ENCODE assay signal across 2 cellular contexts in genomic region chr1:224084867-224085266, GRCh38.
TF ChIP-seq lines count a peak whose summit lies in the region.

No MANE protein-coding gene starts in this region.

TF ChIP-seq in IMR-90, 13 proteins besides CTCF, POLR2A, EP300 and RAD21:
- TF ChIP-seq NFE2L2 (IDR thresholded peaks at IDR 0.05; ENCODE audit: low read depth, low read length) (no peak), CEBPB (IDR thresholded peaks at IDR 0.05; ENCODE audit: low read depth, low read length) (0 out of 2 replicates have a peak, but pooled peaks have one; percentile 36)
TF ChIP-seq in IMR-90: peak in this region for 1.

TF ChIP-seq in H1, 55 proteins besides CTCF, POLR2A, EP300 and RAD21:
- TF ChIP-seq CHD7 (IDR thresholded peaks at IDR 0.05; ENCODE audit: insufficient replicate concordance, low read length), result no peak
- TF ChIP-seq RFX5 (IDR thresholded peaks at IDR 0.05; ENCODE audit: borderline replicate concordance, low read depth, low read length), result no peak
- TF ChIP-seq CEBPB (IDR thresholded peaks at IDR 0.05; ENCODE audit: low read depth, low read length), result peak; percentile 59
- no peak for TF ChIP-seq ASH2L (IDR thresholded peaks at IDR 0.05; ENCODE audit: low read length)
- no peak for TF ChIP-seq TAF1 (IDR thresholded peaks at IDR 0.05; ENCODE audit: low read depth, low read length)
